ENCODE assay signal across 18 cellular contexts in the genomic region with DNA sequence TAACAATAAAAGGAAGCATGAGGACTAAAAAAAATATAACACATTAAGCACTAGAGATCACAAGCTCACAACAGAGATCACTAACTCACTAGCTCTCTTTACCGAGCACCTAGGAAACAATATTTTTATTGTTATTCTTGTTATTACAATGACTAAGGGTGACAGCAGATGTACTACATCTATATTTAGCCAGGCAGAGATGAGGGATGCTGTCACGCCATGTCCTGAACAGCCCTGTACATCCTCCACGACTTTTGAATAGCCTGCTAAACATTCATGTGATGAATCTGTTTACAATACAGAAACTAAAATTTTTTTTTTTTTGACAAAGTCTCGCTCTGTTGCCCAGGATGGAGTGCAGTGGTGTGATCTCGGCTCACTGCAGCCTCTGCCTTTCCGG. TPM values are rescaled to one million over a fixed set of nuclear protein-coding genes. Genes with fewer than 3 reads are reported as not detected.
A peak's percentile ranks its signal among the peaks of the same experiment; 100 is the strongest.
DNase-seq lines count a peak whose midpoint lies in the region; ATAC-seq and TF ChIP-seq lines count a peak whose summit lies in the region.
"Had no signal": no experiment of that assay in that cellular context is flagged by ENCODE, and none has a peak within 500 bp of the region (broad histone marks: within the 10 kb centered on the region; RNA-seq: fewer than 3 reads in every experiment).

No MANE protein-coding gene starts in this region.

- H3K9me3 ChIP-seq in PC-3 (ENCODE audit: low read length), result no peaks in the 10 kb centered on the region
- H3K9me3 ChIP-seq: psoas muscle, uterus had no signal

- CTCF ChIA-PET in PC-3 (lab: Charles Lee), result interaction anchor here (0.6 to 1.0 kb wide), 2 partner anchors 34 to 39 kb away, joined by 3 read pairs; partner anchors contain the start of gene RBM48

- H3K4me3 ChIP-seq in ACC112 (ENCODE audit: low read depth, low read length) (no peak overlapping the region), PC-3 (ENCODE audit: low read length) (no peak overlapping the region)
- H3K4me3 ChIP-seq: cardiac muscle cell, psoas muscle, SK-N-MC, uterus had no signal

- DNase-seq in PC-3 (peak; percentile 35), lung microvascular endothelial cell (ENCODE audit: low read depth in 2 of 2) (peak; percentile 44 to 78), germinal center (ENCODE audit: low spot score) (no peak), sciatic nerve (ENCODE audit: low spot score) (no peak)
- DNase-seq: activated naive CD8-positive, alpha-beta T cell treated with anti-CD3 and anti-CD28 coated beads, Interleukin-2, amount 10 ng/mL, durations not matched to agents 7 days and 5 days; activated T-cell treated with anti-CD3 and anti-CD28 coated beads, Interleukin-2, amount 50 U/mL, for 72 hours; effector CD4-positive, alpha-beta T cell; hypothalamus; NCI-H1694; psoas muscle; stimulated activated CD4-positive, alpha-beta T cell treated with anti-CD3 and anti-CD28 coated beads, Interleukin-4, amount 100 ng/mL, for 24 hours; uterus had no signal

- H4K20me1 ChIP-seq in PC-3 (ENCODE audit: low read length), result 0 out of 2 replicates have a peak, but pooled peaks cover 4% of the 10 kb centered on the region

- POLR2A ChIA-PET in PC-3 (lab: Charles Lee; ENCODE audit: unreplicated experiment), result interaction anchor here (0.7 kb wide), 1 partner anchor 146 kb away, joined by 8 read pairs; no protein-coding TSS in a partner anchor

- no peaks in the 10 kb centered on the region for H3K9me2 ChIP-seq in PC-3 (replicated peaks; ENCODE audit: low read length)

- no peak for TF ChIP-seq CTCF in PC-3 (conservative IDR thresholded peaks at IDR 0.05; ENCODE audit: low read depth, low read length)

- H3K4me1 ChIP-seq in ACC112 (ENCODE audit: control insufficient read depth, insufficient read depth, low read length, unreplicated experiment) (peaks cover 23% of the 10 kb centered on the region), PC-3 (ENCODE audit: insufficient read depth, low read length) (no peaks in the 10 kb centered on the region)
- H3K4me1 ChIP-seq: psoas muscle, uterus had no signal

- intact Hi-C loops in PC-3 (cut with micrococcal nuclease) (no loop called here), sciatic nerve (cut with DNase I) (no loop called here)

- no peak overlapping the region for H3K4me2 ChIP-seq in PC-3 (ENCODE audit: low read length)

- BruUV-seq in PC-3 (replicated peaks; lab: Mats Ljungman, UMichigan), result no TSS peak

- no peaks in the 10 kb centered on the region for H3F3A ChIP-seq in PC-3 (ENCODE audit: low read length, unreplicated experiment)

- H3K27me3 ChIP-seq in ACC112 (ENCODE audit: insufficient read depth, low read length) (no peaks in the 10 kb centered on the region), PC-3 (ENCODE audit: low read length) (no peaks in the 10 kb centered on the region)
- H3K27me3 ChIP-seq: cardiac muscle cell, uterus had no signal

- peaks cover 33% of the 10 kb centered on the region for H3K36me3 ChIP-seq in ACC112 (ENCODE audit: insufficient read depth, low read length)
- H3K36me3 ChIP-seq in PC-3 (ENCODE audit: low read depth, low read length), result peaks cover 62% of the 10 kb centered on the region
- H3K36me3 ChIP-seq: uterus had no signal

- no peak overlapping the region for H3K9ac ChIP-seq in PC-3 (ENCODE audit: low read length)

- H2AFZ ChIP-seq in ACC112 (ENCODE audit: low read length, unreplicated experiment), result no peak overlapping the region
- H2AFZ ChIP-seq in PC-3 (ENCODE audit: low read length), result no peak overlapping the region

- peak; percentile 88 for ATAC-seq in PC-3
- ATAC-seq in sciatic nerve, result no peak
- ATAC-seq in HG02610 (IDR thresholded peaks at IDR 0.05; ENCODE audit: unreplicated experiment), result no peak
- ATAC-seq in HG03097 (IDR thresholded peaks at IDR 0.05; ENCODE audit: low FRiP score, unreplicated experiment), result no peak
- ATAC-seq: activated T-cell treated with anti-CD3 and anti-CD28 coated beads, Interleukin-2, amount 50 U/mL, for 72 hours; psoas muscle had no signal

- H3K27ac ChIP-seq in ACC112 (ENCODE audit: low read depth, low read length), result peak overlapping the region; percentile 93
- peak overlapping the region; percentile 54 for H3K27ac ChIP-seq in PC-3 (ENCODE audit: low read length)
- H3K27ac ChIP-seq in cingulate gyrus (ENCODE audit: low read depth, low read length), result peak overlapping the region; percentile 29
- H3K27ac ChIP-seq: cardiac muscle cell, psoas muscle, SK-N-MC, uterus had no signal

- H3K79me2 ChIP-seq in ACC112 (ENCODE audit: control insufficient read depth, insufficient read depth, low read length, unreplicated experiment) (peaks cover 10% of the 10 kb centered on the region), PC-3 (ENCODE audit: low read length) (no peaks in the 10 kb centered on the region)

RNA-seq across cellular contexts. Expression of gene FAM133B, which starts 22.7 kb away (rescaled TPM):
- total RNA-seq in PC-3 (2014; rRNA removed), result 22.6 and 25.9 TPM in 2 replicates
- 7.0 and 10.1 TPM in 2 replicates for total RNA-seq in lung microvascular endothelial cell
- 32.1 TPM for total RNA-seq in sciatic nerve

RNA-seq across cellular contexts. Expression of gene RBM48, which starts 38.9 kb away (rescaled TPM):
- total RNA-seq in PC-3 (2014; rRNA removed) (5.7 and 8.2 TPM in 2 replicates), lung microvascular endothelial cell (5.9 and 10.9 TPM in 2 replicates), sciatic nerve (14.1 TPM)

RNA-seq across cellular contexts. Expression of gene PEX1, which starts 39.1 kb away (rescaled TPM):
- total RNA-seq in PC-3 (2014; rRNA removed), result 6.2 and 8.5 TPM in 2 replicates
- total RNA-seq in lung microvascular endothelial cell, result 7.2 and 11.3 TPM in 2 replicates
- total RNA-seq in sciatic nerve, result 22.3 TPM

Comparison
In these comparisons a context has a peak if more than half of its experiments do, and no peak if none do; other contexts are left out.
1. H3K27ac ChIP-seq: peak in every context shown above with its lines; median percentile 93 in ACC112; 54 in PC-3; 29 in cingulate gyrus.
2. DNase-seq: peak in PC-3 (single experiment) and lung microvascular endothelial cell (2 of 2); none in germinal center (single experiment) and sciatic nerve (single experiment).